8 cellular contexts compared by ENCODE assay signal in genomic region chr2:43611987-43612894, GRCh38. TPM values are rescaled to one million over a fixed set of nuclear protein-coding genes. Genes with fewer than 3 reads are reported as not detected.
DNase-seq lines count a peak whose midpoint lies in the region; ATAC-seq and TF ChIP-seq lines count a peak whose summit lies in the region.

No MANE protein-coding gene starts in this region.

- no peaks in the 10 kb centered on the region for H3K27me3 ChIP-seq in gastrocnemius medialis

- H3K27ac ChIP-seq in gastrocnemius medialis = no peak overlapping the region

- in situ Hi-C loops in gastrocnemius medialis (cut with MboI; ENCODE audit: low sequenced_read_pairs in 4 of 4) = no loop called here

- no peaks in the 10 kb centered on the region for H3K4me1 ChIP-seq in gastrocnemius medialis

- ATAC-seq in GM21619 (IDR thresholded peaks at IDR 0.05; ENCODE audit: unreplicated experiment) (peak; percentile 80), left ventricle myocardium superior (peak; percentile 91), gastrocnemius medialis (peak; percentile 93 to 94), HG03354 (IDR thresholded peaks at IDR 0.05; ENCODE audit: poor library complexity, severe bottlenecking, unreplicated experiment) (no peak)

- TF ChIP-seq CTCF in gastrocnemius medialis (IDR thresholded peaks at IDR 0.05 in 4 of 5, conservative IDR thresholded peaks at IDR 0.05 in 1 of 5) = peak; percentile 32 to 75 (median 54)

- H3K4me3 ChIP-seq in gastrocnemius medialis = no peak overlapping the region

- no peaks in the 10 kb centered on the region for H3K9me3 ChIP-seq in gastrocnemius medialis

- H3K36me3 ChIP-seq in gastrocnemius medialis = no peaks in the 10 kb centered on the region

- no peak for TF ChIP-seq POLR2A in gastrocnemius medialis (IDR thresholded peaks at IDR 0.05)

- intact Hi-C loops in left ventricle myocardium superior (cut with micrococcal nuclease) (no loop called here), gastrocnemius medialis (cut with DNase I; ENCODE audit: low total_unique reads) (no loop called here)

- peak; percentile 42 for DNase-seq in COLO829 (ENCODE audit: low spot score)
- peak; percentile 12 for DNase-seq in NCI-H1092 (lab: John Stamatoyannopoulos, UW)
- peak; percentile 49 for DNase-seq in T follicular helper cell (ENCODE audit: low read depth)
- peak; percentile 52 for DNase-seq in activated naive CD8-positive, alpha-beta T cell treated with anti-CD3 and anti-CD28 coated beads, Interleukin-2, amount 50 U/mL, for 16 hours (ENCODE audit: low read depth, low spot score)
- peak; percentile 66 for DNase-seq in left ventricle myocardium superior
- peak; percentile 19 to 52 for DNase-seq in gastrocnemius medialis

RNA-seq across cellular contexts. Expression of gene THADA, which starts 16.4 kb away (rescaled TPM):
- total RNA-seq in left ventricle myocardium superior (12.1 TPM), gastrocnemius medialis (10 to 100 TPM; 13.6 to 19.0 (median 16.2) TPM)

RNA-seq across cellular contexts. Expression of gene PLEKHH2, which starts 24.8 kb away (rescaled TPM):
- 1.1 TPM for total RNA-seq in left ventricle myocardium superior
- 1 to 10 TPM; 1.4 to 4.9 (median 3.4) TPM for total RNA-seq in gastrocnemius medialis

Comparison
In these comparisons a context has a peak if more than half of its experiments do, and no peak if none do; other contexts are left out.
1. DNase-seq: peak in every context shown above with its lines; median percentile 66 in left ventricle myocardium superior; 52 in activated naive CD8-positive, alpha-beta T cell treated with anti-CD3 and anti-CD28 coated beads, Interleukin-2, amount 50 U/mL, for 16 hours; 49 in T follicular helper cell; 42 in COLO829; 36 in gastrocnemius medialis; 12 in NCI-H1092.